ENCODE assay signal across 18 cellular contexts in the genomic region with DNA sequence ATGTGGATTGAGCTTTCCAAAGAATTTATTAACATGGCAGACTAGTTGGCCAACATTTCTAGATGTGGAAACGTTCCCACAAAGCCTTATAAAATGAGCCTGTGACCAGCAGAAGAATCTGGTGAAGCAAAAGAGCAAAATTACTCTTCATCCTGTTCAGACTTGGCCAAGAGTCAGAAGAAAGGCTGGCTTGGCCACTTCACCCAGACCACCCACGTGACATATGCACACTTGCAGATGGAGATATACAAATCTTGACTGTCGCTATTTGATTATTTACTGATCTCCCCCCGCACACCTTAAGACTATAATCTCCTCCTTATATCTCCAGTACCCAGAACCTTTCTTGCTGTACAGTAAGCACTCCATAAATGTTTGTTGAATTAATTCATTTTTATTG.
"Had no signal": no experiment of that assay in that cellular context is flagged by ENCODE, and none has a peak within 500 bp of the region (broad histone marks: within the 10 kb centered on the region; RNA-seq: fewer than 3 reads in every experiment).

No MANE protein-coding gene starts in this region.

- H3K4me2 ChIP-seq: SK-N-SH had no signal

- H3K9ac ChIP-seq: SK-N-SH had no signal

- H3K9me3 ChIP-seq: SK-N-SH had no signal

- DNase-seq: IMR-90, Karpas-422, KG1, MM.1S, NCI-H1092 treated with DMSO at 0.1 percent for 48 hours, NCI-H1417, NCI-H1436 treated with DMSO at 0.1 percent for 48 hours, NCI-H1694, NCI-H187 treated with DMSO at 0.1 percent for 48 hours, NCI-H2029 treated with DMSO at 0.1 percent for 48 hours, NCI-H2227 treated with DMSO at 0.1 percent for 48 hours, NCI-H524, NCI-H526 treated with DMSO at 0.1 percent for 48 hours, NCI-H748 treated with DMSO at 0.1 percent for 48 hours, SHP77 treated with DMSO at 0.1 percent for 48 hours, SK-N-SH, SW 1271, T-cell had no signal
